ENCODE assay signal across 6 cellular contexts in genomic region chr19:55117063-55117635, GRCh38. TPM values are rescaled to one million over a fixed set of nuclear protein-coding genes. Genes with fewer than 3 reads are reported as not detected.
DNase-seq lines count a peak whose midpoint lies in the region; ATAC-seq and TF ChIP-seq lines count a peak whose summit lies in the region.

No MANE protein-coding gene starts in this region.

- peaks cover 19% of the 10 kb centered on the region for H3K4me1 ChIP-seq in SJSA1 (replicated peaks)
- peaks cover 2% of the 10 kb centered on the region; the same call in 1 of the 2 replicates for H3K4me1 ChIP-seq in iPS DF 6.9 (ENCODE audit: control insufficient read depth, insufficient read depth, low read length)
- H3K4me1 ChIP-seq in upper lobe of right lung = peaks cover 30% of the 10 kb centered on the region

- 0 out of 2 replicates have a peak, but pooled peaks cover 4% of the 10 kb centered on the region for H3K27me3 ChIP-seq in SJSA1 (replicated peaks)
- no peaks in the 10 kb centered on the region for H3K27me3 ChIP-seq in iPS DF 6.9 (ENCODE audit: control insufficient read depth, insufficient read depth, low read length)
- no peaks in the 10 kb centered on the region for H3K27me3 ChIP-seq in upper lobe of right lung

- H3K27ac ChIP-seq in SJSA1 = no peak overlapping the region
- no peak overlapping the region for H3K27ac ChIP-seq in iPS DF 6.9 (ENCODE audit: low read length)
- H3K27ac ChIP-seq in upper lobe of right lung = peak overlapping the region; percentile 78

- peak; percentile 2 to 8 for ATAC-seq in activated CD4-positive, CD25-positive, alpha-beta regulatory T cell treated with anti-CD3 and anti-CD28 coated beads, Interleukin-2, amount 50 U/mL, for 24 hours
- no peak for ATAC-seq in upper lobe of right lung
- no peak for ATAC-seq in HG03354 (IDR thresholded peaks at IDR 0.05; ENCODE audit: poor library complexity, severe bottlenecking, unreplicated experiment)

- intact Hi-C loops in upper lobe of right lung (cut with DNase I) = no loop called here

- peaks cover 16% of the 10 kb centered on the region for H3K36me3 ChIP-seq in SJSA1
- H3K36me3 ChIP-seq in iPS DF 6.9 (ENCODE audit: control insufficient read depth, insufficient read depth, low read length) = peaks cover 4% of the 10 kb centered on the region; the same call in 1 of the 2 replicates
- no peaks in the 10 kb centered on the region for H3K36me3 ChIP-seq in upper lobe of right lung

- H3K9me3 ChIP-seq in SJSA1 (replicated peaks) = peaks cover 7% of the 10 kb centered on the region; the same call in 1 of the 2 replicates
- no peaks in the 10 kb centered on the region for H3K9me3 ChIP-seq in iPS DF 6.9 (ENCODE audit: control insufficient read depth, insufficient read depth, low read length)
- H3K9me3 ChIP-seq in upper lobe of right lung = no peaks in the 10 kb centered on the region

- no peak for TF ChIP-seq CTCF in upper lobe of right lung (IDR thresholded peaks at IDR 0.05)

- no CpG with 5 or more reads among the region's 88 CpGs for WGBS in iPS DF 6.9 (ENCODE audit: insufficient coverage, insufficient read length)

- no peak for DNase-seq in activated CD4-positive, CD25-positive, alpha-beta regulatory T cell treated with anti-CD3 and anti-CD28 coated beads, Interleukin-2, amount 50 U/mL, for 72 hours
- DNase-seq in SJSA1 (ENCODE audit: low read depth in 1 of 2, low spot score in 2 of 2) (peak in 1 of 2 experiments; percentile 47), iPS DF 6.9 (ENCODE audit: low read depth, low spot score) (no peak), upper lobe of right lung (no peak)

- H3K4me3 ChIP-seq in SJSA1 (peak overlapping the region; percentile 94), iPS DF 6.9 (ENCODE audit: low read length) (peak overlapping the region; percentile 86), upper lobe of right lung (peak overlapping the region; percentile 84)

RNA-seq across cellular contexts. Expression of gene PPP1R12C, which starts 0.3 kb away (rescaled TPM):
- total RNA-seq in SJSA1 (2014; rRNA removed; shearing (Covaris generic)) = 72.7 and 82.4 TPM in 2 replicates
- 120 TPM for total RNA-seq in upper lobe of right lung

RNA-seq across cellular contexts. Expression of gene TNNT1, which starts 31.9 kb away (rescaled TPM):
- 0.34 and 3.4 TPM in 2 replicates for total RNA-seq in SJSA1 (2014; rRNA removed; shearing (Covaris generic))
- 1.2 TPM for total RNA-seq in upper lobe of right lung

RNA-seq across cellular contexts. Expression of gene TNNI3, which starts 40.4 kb away (rescaled TPM):
- not detected in 2 replicates for total RNA-seq in SJSA1 (2014; rRNA removed; shearing (Covaris generic))
- not detected for total RNA-seq in upper lobe of right lung

RNA-seq across cellular contexts. Expression of gene EPS8L1, which starts 41.5 kb away (rescaled TPM):
- 3.5 and 11.8 TPM in 2 replicates for total RNA-seq in SJSA1 (2014; rRNA removed; shearing (Covaris generic))
- 35.6 TPM for total RNA-seq in upper lobe of right lung

RNA-seq across cellular contexts. Expression of gene DNAAF3, which starts 49.3 kb away (rescaled TPM):
- 0.18 and 3.2 TPM in 2 replicates for total RNA-seq in SJSA1 (2014; rRNA removed; shearing (Covaris generic))
- total RNA-seq in upper lobe of right lung = 1.5 TPM

Comparison
In these comparisons a context has a peak if more than half of its experiments do, and no peak if none do; other contexts are left out.
1. ATAC-seq: peak in activated CD4-positive, CD25-positive, alpha-beta regulatory T cell treated with anti-CD3 and anti-CD28 coated beads, Interleukin-2, amount 50 U/mL, for 24 hours (2 of 2); none in upper lobe of right lung (single experiment) and HG03354 (single experiment).
2. Peak in every context shown above with its lines, with median percentiles within 50 percentile points of each other: H3K4me3 ChIP-seq.